ENCODE assay signal across 9 cellular contexts in the genomic region with DNA sequence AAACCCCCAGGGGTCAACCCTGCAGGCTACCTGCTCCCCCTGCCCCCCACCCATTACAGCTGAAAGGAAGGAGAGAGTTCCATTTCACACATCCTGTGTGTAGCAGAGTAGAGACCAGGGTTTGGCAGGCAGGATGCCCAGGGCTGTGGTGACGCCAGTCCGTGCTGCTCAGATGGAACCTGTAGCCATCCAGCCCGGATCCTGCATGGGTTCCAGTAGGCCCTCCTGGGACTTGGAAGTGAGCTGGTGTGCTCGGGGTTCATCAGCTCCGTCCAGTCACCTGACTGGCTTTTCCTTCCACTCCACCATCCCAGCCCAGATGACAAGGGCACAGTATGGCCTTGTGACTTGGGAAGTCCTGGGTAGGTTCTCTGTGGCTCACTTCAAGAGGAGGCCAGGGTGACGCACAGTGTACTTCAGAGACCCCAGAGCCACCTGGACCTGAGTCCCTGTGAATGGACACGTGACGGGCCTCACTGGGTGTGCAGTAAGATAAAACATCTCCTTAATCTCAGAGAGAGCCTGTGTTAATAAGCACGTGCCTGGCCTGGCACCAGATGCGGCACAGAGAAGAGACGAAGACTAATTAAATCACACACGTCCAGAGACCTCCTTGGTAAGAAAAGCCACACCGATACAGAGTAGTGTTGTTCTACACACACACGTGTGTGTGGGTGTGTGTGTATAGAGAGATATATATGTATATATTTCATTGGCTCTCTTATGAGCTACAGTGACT. TPM values are rescaled to one million over a fixed set of nuclear protein-coding genes. Genes with fewer than 3 reads are reported as not detected.
A peak's percentile ranks its signal among the peaks of the same experiment; 100 is the strongest.
DNase-seq lines count a peak whose midpoint lies in the region; ATAC-seq and TF ChIP-seq lines count a peak whose summit lies in the region.
"Had no signal": no experiment of that assay in that cellular context is flagged by ENCODE, and none has a peak within 500 bp of the region (broad histone marks: within the 10 kb centered on the region; RNA-seq: fewer than 3 reads in every experiment).

No MANE protein-coding gene starts in this region.

- H3K79me1 ChIP-seq in trophoblast cell (ENCODE audit: low read length): peaks cover 3% of the 10 kb centered on the region

- no peak overlapping the region for H2BK12ac ChIP-seq in trophoblast cell (ENCODE audit: low read length)

- H3K4me1 Mint-ChIP-seq in brain: peaks cover 75% of the 10 kb centered on the region

- H3K4me2 ChIP-seq in trophoblast cell (ENCODE audit: low read length): no peak overlapping the region

- H3K14ac ChIP-seq in trophoblast cell (ENCODE audit: low read length): no peak overlapping the region

- no peaks in the 10 kb centered on the region for H3K27me3 Mint-ChIP-seq in brain

- H3K36me3 ChIP-seq in HUES64 (ENCODE audit: insufficient read depth, low read length) (no peaks in the 10 kb centered on the region), trophoblast cell (ENCODE audit: control insufficient read depth in 1 of 2, insufficient read depth in 2 of 2, low read length in 2 of 2) (no peaks in the 10 kb centered on the region)
- H3K36me3 ChIP-seq: ascending aorta had no signal

- H3K4me1 ChIP-seq in HUES64 (ENCODE audit: insufficient read depth, low read length): peaks cover 41% of the 10 kb centered on the region
- peaks cover 22 to 23% of the 10 kb centered on the region in 2 experiments for H3K4me1 ChIP-seq in trophoblast cell (ENCODE audit: control insufficient read depth in 1 of 2, insufficient read depth in 2 of 2, low read length in 2 of 2)
- H3K4me1 ChIP-seq: foreskin keratinocyte had no signal

- H4K8ac ChIP-seq in trophoblast cell (ENCODE audit: low read depth, low read length): peak overlapping the region; percentile 13

- no peak overlapping the region for H3K4me3 ChIP-seq in HUES64 (ENCODE audit: low read length)
- H3K4me3 ChIP-seq in trophoblast cell (ENCODE audit: low read depth, low read length): no peak overlapping the region
- H3K4me3 ChIP-seq: ascending aorta had no signal

- H3K27me3 ChIP-seq in HUES64 (ENCODE audit: insufficient read depth, low read length) (no peaks in the 10 kb centered on the region), trophoblast cell (ENCODE audit: insufficient read depth, low read length) (no peaks in the 10 kb centered on the region)
- H3K27me3 ChIP-seq: ascending aorta, foreskin keratinocyte had no signal

- H3K36me3 Mint-ChIP-seq in brain: no peaks in the 10 kb centered on the region

- no peak overlapping the region for H2BK120ac ChIP-seq in trophoblast cell (ENCODE audit: insufficient read depth, low read length, poor library complexity)

- no peak for TF ChIP-seq CTCF in brain (conservative IDR thresholded peaks at IDR 0.05)

- no peak overlapping the region for H2BK5ac ChIP-seq in trophoblast cell (ENCODE audit: low read depth, low read length, poor library complexity)

- no peak overlapping the region for H3K4ac ChIP-seq in trophoblast cell (ENCODE audit: low read depth, low read length)

- H3K27ac Mint-ChIP-seq in brain: peak overlapping the region; percentile 51 to 97 (median 93)

- H3K27ac ChIP-seq in HUES64 (ENCODE audit: low read depth, low read length) (peak overlapping the region; percentile 1; the same call in 1 of the 2 replicates), trophoblast cell (ENCODE audit: low read depth, low read length) (no peak overlapping the region)
- H3K27ac ChIP-seq: ascending aorta, foreskin keratinocyte had no signal

- no peak overlapping the region for H3K23ac ChIP-seq in trophoblast cell (ENCODE audit: low read length)

- DNase-seq in DMS153 treated with DMSO at 0.1 percent for 48 hours (lab: John Stamatoyannopoulos, UW; ENCODE audit: unreplicated experiment) (peak; percentile 89), trophoblast cell (no peak), erythroblast (lab: John Stamatoyannopoulos, UW) (no peak)

- H3K4me3 Mint-ChIP-seq in brain: peak overlapping the region in 3 of 5 experiments; percentile 24 to 61 (median 43)

- H3K9me3 ChIP-seq in HUES64 (ENCODE audit: insufficient read depth, low read depth, low read length) (no peaks in the 10 kb centered on the region), trophoblast cell (ENCODE audit: insufficient read depth, low read depth, low read length) (peaks cover 2% of the 10 kb centered on the region)
- H3K9me3 ChIP-seq: ascending aorta had no signal

- no peak overlapping the region for H2AK5ac ChIP-seq in trophoblast cell (ENCODE audit: low read length)

- ATAC-seq in HG03571 (IDR thresholded peaks at IDR 0.05; ENCODE audit: unreplicated experiment) (no peak), GM21717 (IDR thresholded peaks at IDR 0.05; ENCODE audit: unreplicated experiment) (no peak)

- no peak overlapping the region for H3K9ac ChIP-seq in HUES64 (ENCODE audit: low read depth, low read length)
- H3K9ac ChIP-seq in trophoblast cell (ENCODE audit: low read length): no peak overlapping the region

- no peaks in the 10 kb centered on the region for H3K79me2 ChIP-seq in trophoblast cell (ENCODE audit: control insufficient read depth, insufficient read depth, low read length, poor library complexity)

- TF ChIP-seq POLR2A in erythroblast (IDR thresholded peaks at IDR 0.05; ENCODE audit: low read length): no peak

- no peak overlapping the region for H2AFZ ChIP-seq in trophoblast cell (ENCODE audit: insufficient read depth, low read length, poor library complexity)

- 82% methylated on average over 14 of the region's 14 CpGs for WGBS in HUES64
- WGBS in trophoblast cell (ENCODE audit: extremely low coverage, insufficient coverage, insufficient read length): no CpG with 5 or more reads among the region's 14 CpGs

- no peak overlapping the region for H3K18ac ChIP-seq in trophoblast cell (ENCODE audit: low read length)

- no peak overlapping the region for H4K12ac ChIP-seq in trophoblast cell (ENCODE audit: low read depth, low read length)

- H3K9me3 Mint-ChIP-seq in brain: peaks cover 0 to 3% (median 0%) of the 10 kb centered on the region in 5 experiments

- H4K91ac ChIP-seq in trophoblast cell (ENCODE audit: low read depth, low read length): no peak overlapping the region

RNA-seq across cellular contexts. Expression of a gene that starts 16.0 kb away (rescaled TPM):
- 7.0 TPM for polyA plus RNA-seq in HUES64 (2013, experiment 1 of 2)
- 8.5 TPM for polyA plus RNA-seq in HUES64 (2013, experiment 2 of 2)
- polyA plus RNA-seq in brain (ENCODE audit: insufficient read depth, low read depth, low replicate concordance): 85.7 TPM
- 5.0 and 5.7 TPM in 2 replicates for polyA plus RNA-seq in trophoblast cell (2013)
